ENCODE assay signal across 8 cellular contexts in the genomic region with DNA sequence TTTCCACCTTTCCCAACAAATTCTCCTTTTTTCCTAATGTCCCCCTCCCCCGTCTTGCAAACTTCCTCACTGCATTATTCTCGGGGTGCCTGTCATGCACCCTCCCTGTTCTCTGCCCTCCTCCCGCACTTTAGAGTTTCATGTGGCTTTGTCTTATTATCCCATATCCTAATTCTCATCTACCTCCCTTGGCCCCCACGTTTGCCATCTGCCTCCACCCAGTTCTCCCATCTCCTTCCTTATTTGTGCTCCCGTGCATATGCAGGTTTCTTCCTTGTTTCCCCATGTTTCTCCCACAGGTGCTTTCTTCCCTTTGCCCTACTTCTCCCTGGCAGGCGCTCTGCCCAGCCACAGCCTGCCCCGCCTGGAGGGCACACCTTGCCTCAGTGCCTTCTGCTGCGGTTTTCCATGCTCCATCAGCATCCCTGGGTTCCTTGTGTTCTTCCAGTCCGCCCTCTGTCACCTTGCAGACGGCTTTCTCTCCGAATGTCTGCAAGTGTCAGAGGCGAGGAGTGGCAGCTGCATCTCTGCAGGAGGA. TPM values are rescaled to one million over a fixed set of nuclear protein-coding genes. Genes with fewer than 3 reads are reported as not detected.
DNase-seq lines count a peak whose midpoint lies in the region; ATAC-seq and TF ChIP-seq lines count a peak whose summit lies in the region.

No MANE protein-coding gene starts in this region.

- TF ChIP-seq RAD21 in HCT116 (IDR thresholded peaks at IDR 0.05; ENCODE audit: low read depth) = no peak

- H3K9me2 ChIP-seq in HCT116 (ENCODE audit: insufficient read depth) = no peaks in the 10 kb centered on the region

- CTCF ChIA-PET in HCT116 (lab: Charles Lee) = no interaction called here

- ATAC-seq in HCT116 (no peak), HG03097 (IDR thresholded peaks at IDR 0.05; ENCODE audit: low FRiP score, unreplicated experiment) (no peak), HG03565 (IDR thresholded peaks at IDR 0.05; ENCODE audit: unreplicated experiment) (no peak)
- no peak for ATAC-seq in central memory CD8-positive, alpha-beta T cell (replicated peaks; ENCODE audit: extremely low read depth, poor library complexity, severe bottlenecking)

- TF ChIP-seq CTCF in 22Rv1 (IDR thresholded peaks at IDR 0.05) = no peak
- TF ChIP-seq CTCF in HCT116 (IDR thresholded peaks at IDR 0.05 in 2 of 3, conservative IDR thresholded peaks at IDR 0.05 in 1 of 3; ENCODE audit: borderline replicate concordance in 1 of 3, insufficient read depth in 1 of 3, low read depth in 2 of 3, low read length in 2 of 3) = no peak

- peak overlapping the region; percentile 88 to 94 for H3K4me3 ChIP-seq in HCT116 (replicated peaks in 1 of 2; ENCODE audit: low read depth in 1 of 2, low read length in 2 of 2)

- H3K4me2 ChIP-seq in HCT116 (ENCODE audit: low read length) = peak overlapping the region; percentile 98

- H3K36me3 Mint-ChIP-seq in central memory CD8-positive, alpha-beta T cell (ENCODE audit: insufficient read depth) = peaks cover 3% of the 10 kb centered on the region

- H3K4me1 Mint-ChIP-seq in central memory CD8-positive, alpha-beta T cell = peaks cover 17% of the 10 kb centered on the region

- H3K4me3 Mint-ChIP-seq in central memory CD8-positive, alpha-beta T cell = peak overlapping the region; percentile 74

- no peaks in the 10 kb centered on the region for H4K20me1 ChIP-seq in HCT116 (ENCODE audit: insufficient read depth)

- H3K9me3 ChIP-seq in HCT116 (ENCODE audit: control insufficient read depth in 1 of 2, insufficient read depth in 1 of 2, low read depth in 1 of 2, low read length in 2 of 2) = no peaks in the 10 kb centered on the region

- H3K79me2 ChIP-seq in HCT116 (ENCODE audit: insufficient read depth, low read length) = peaks cover 61% of the 10 kb centered on the region

- no peak overlapping the region for H2AFZ ChIP-seq in HCT116 (ENCODE audit: low read depth, low read length, poor library complexity, severe bottlenecking)

- peak overlapping the region; percentile 92; the same call in 1 of the 2 replicates for H3K9ac ChIP-seq in HCT116 (ENCODE audit: low read length)

- H3K36me3 ChIP-seq in HCT116 (ENCODE audit: control insufficient read depth in 1 of 2, insufficient read depth in 2 of 2, low read length in 2 of 2) = peaks cover 0 to 15% of the 10 kb centered on the region in 2 experiments; a peak in 3 of 4 replicates

- RAD21 ChIA-PET in HCT116 (lab: Charles Lee; ENCODE audit: low non-redundant PET in 1 of 2, low total read pairs in 2 of 2, uncharacterized antibody in 2 of 2, unreplicated experiment in 2 of 2) = no interaction called here

- peak overlapping the region; percentile 74 for H3K27ac ChIP-seq in 22Rv1
- H3K27ac ChIP-seq in HCT116 (ENCODE audit: low read depth, low read length) = no peak overlapping the region

- no peaks in the 10 kb centered on the region for H3K27me3 ChIP-seq in HCT116 (ENCODE audit: insufficient read depth, low read length)

- POLR2A ChIA-PET in HCT116 (lab: Charles Lee) = interaction anchor here (0.9 kb wide), 1 partner anchor 10 kb away, joined by 3 read pairs; no protein-coding TSS in a partner anchor

- peak overlapping the region; percentile 45 for H3K27ac Mint-ChIP-seq in central memory CD8-positive, alpha-beta T cell (ENCODE audit: low read depth)

- no peaks in the 10 kb centered on the region for H3K27me3 Mint-ChIP-seq in central memory CD8-positive, alpha-beta T cell

- no peaks in the 10 kb centered on the region for H3K9me3 Mint-ChIP-seq in central memory CD8-positive, alpha-beta T cell

- intact Hi-C loops in HCT116 (cut with micrococcal nuclease) = loop anchor here (2.0 kb wide), 1 partner anchor 109 kb away; no protein-coding TSS in a partner anchor

- H3K4me1 ChIP-seq in HCT116 (ENCODE audit: control insufficient read depth in 1 of 2, insufficient read depth in 2 of 2, low read length in 2 of 2) = peaks cover 23 to 24% of the 10 kb centered on the region in 2 experiments

- DNase-seq in HCT116 (ENCODE audit: low read depth, low spot score) (no peak), mucosa of gallbladder (ENCODE audit: low spot score) (peak; percentile 45), SW 1271 (lab: John Stamatoyannopoulos, UW) (no peak), cerebellar cortex (ENCODE audit: low spot score) (no peak)
- DNase-seq in central memory CD8-positive, alpha-beta T cell (ENCODE audit: low spot score in 2 of 2) = no peak

- TSS peak; percentile 26 for BruUV-seq in HCT116 (replicated peaks; lab: Mats Ljungman, UMichigan)

- no peak for TF ChIP-seq POLR2A in HCT116 (IDR thresholded peaks at IDR 0.05; ENCODE audit: borderline replicate concordance, extremely low read depth, insufficient read depth, insufficient read length)

TF ChIP-seq in HCT116, 20 proteins besides CTCF, POLR2A, EP300 and RAD21:
- no peak for TF ChIP-seq POLR2AphosphoS5 (IDR thresholded peaks at IDR 0.05; ENCODE audit: low read depth, low read length)

RNA-seq across cellular contexts. Expression of a gene that starts 1.5 kb away (rescaled TPM):
- total RNA-seq in HCT116 (2021; ENCODE audit: unreplicated experiment) (21.4 TPM), mucosa of gallbladder (52.7 TPM)
- 7.3 and 8.0 TPM in 2 replicates for polyA plus RNA-seq in HCT116 (2012)
